37 cellular contexts compared by ENCODE assay signal in genomic region chrX:20007962-20008633, GRCh38.
"Had no signal": no experiment of that assay in that cellular context is flagged by ENCODE, and none has a peak within 500 bp of the region (broad histone marks: within the 10 kb centered on the region; RNA-seq: fewer than 3 reads in every experiment).

No MANE protein-coding gene starts in this region.

- H3K4me1 ChIP-seq: adrenal gland, colonic mucosa, gastrocnemius medialis, parathyroid adenoma, psoas muscle, sigmoid colon, uterus had no signal

- H3K36me3 Mint-ChIP-seq: activated naive CD8-positive, alpha-beta T cell; stimulated activated memory B cell treated with anti-CD40 and anti-IgM and Interleukin-4, amounts not matched to agents 10 μg/mL and 1 μg/mL and 100 μg/mL, for 72 hours; T-cell; type B pancreatic cell; WTC11 had no signal

- H3K4me2 ChIP-seq: hepatocyte, smooth muscle cell had no signal

- DNase-seq: activated CD4-positive, alpha-beta T cell treated with anti-CD3 and anti-CD28 coated beads for 1 hour; activated CD4-positive, alpha-beta T cell treated with anti-CD3 and anti-CD28 coated beads, Interleukin-2, amount 10 ng/mL, durations not matched to agents 7 days and 5 days; activated CD8-positive, alpha-beta T cell treated with anti-CD3 and anti-CD28 coated beads, Interleukin-2, amount 10 ng/mL, durations not matched to agents 7 days and 5 days; activated naive CD4-positive, alpha-beta T cell; activated T-cell treated with anti-CD3 and anti-CD28 coated beads for 4 hours; activated T-cell treated with anti-CD3 and anti-CD28 coated beads, Interleukin-2, amount 50 U/mL, for 72 hours; adrenal gland; aorta; cerebellar nuclear complex; colonic mucosa; effector CD8-positive, alpha-beta T cell; gastrocnemius medialis; glutamatergic neuron; islet precursor cell; naive thymus-derived CD8-positive, alpha-beta T cell; nucleus accumbens; psoas muscle; sigmoid colon; stimulated activated CD4-positive, alpha-beta T cell treated with anti-CD3 and anti-CD28 coated beads, Interleukin-1b, Interleukin-23, amount 100 ng/mL, for 48 hours; stimulated activated CD4-positive, alpha-beta T cell treated with anti-CD3 and anti-CD28 coated beads, Interleukin-4, amount 100 ng/mL, for 4 hours; stimulated activated CD8-positive, alpha-beta memory T cell treated with anti-CD3 and anti-CD28 coated beads, Interleukin-4, amount 100 ng/mL, for 48 hours; stimulated activated naive CD8-positive, alpha-beta T cell treated with anti-CD3 and anti-CD28 coated beads, Interleukin-15, amount 100 ng/mL, for 72 hours; substantia nigra; T-cell; uterus had no signal

- H3K9me3 Mint-ChIP-seq: activated CD4-positive, alpha-beta T cell treated with anti-CD3 and anti-CD28 coated beads, Interleukin-2, amount 10 ng/mL, durations not matched to agents 7 days and 5 days; activated T-cell treated with anti-CD3 and anti-CD28 coated beads, Interleukin-2, amount 50 U/mL, for 72 hours; neural crest cell; stimulated activated memory B cell treated with anti-CD40 and anti-IgM and Interleukin-4, amounts not matched to agents 10 μg/mL and 1 μg/mL and 100 μg/mL, for 72 hours; stimulated activated naive CD8-positive, alpha-beta T cell treated with anti-CD3 and anti-CD28 coated beads, Interleukin-15, amount 100 ng/mL, for 72 hours; T-cell; type B pancreatic cell; WTC11 had no signal

- H3K79me2 ChIP-seq: hepatocyte, parathyroid adenoma had no signal

- ATAC-seq: activated CD8-positive, alpha-beta T cell treated with anti-CD3 and anti-CD28 coated beads, Interleukin-2, amount 10 ng/mL, durations not matched to agents 7 days and 5 days; activated T-cell treated with anti-CD3 and anti-CD28 coated beads, Interleukin-2, amount 50 U/mL, for 72 hours; gastrocnemius medialis; naive thymus-derived CD8-positive, alpha-beta T cell; psoas muscle; stimulated activated memory B cell treated with anti-CD40 and anti-IgM and Interleukin-4, amounts not matched to agents 10 μg/mL and 1 μg/mL and 100 μg/mL, for 72 hours; stimulated activated naive CD8-positive, alpha-beta T cell treated with anti-CD3 and anti-CD28 coated beads, Interleukin-15, amount 100 ng/mL, for 72 hours; T-cell; WTC11 had no signal

- H3K36me3 ChIP-seq: adrenal gland, cardiac muscle cell, colonic mucosa, gastrocnemius medialis, sigmoid colon, uterus had no signal

- H3K4me3 Mint-ChIP-seq: activated CD4-positive, alpha-beta T cell treated with anti-CD3 and anti-CD28 coated beads, Interleukin-2, amount 10 ng/mL, durations not matched to agents 7 days and 5 days; activated CD8-positive, alpha-beta T cell treated with anti-CD3 and anti-CD28 coated beads, Interleukin-2, amount 10 ng/mL, durations not matched to agents 7 days and 5 days; activated naive CD8-positive, alpha-beta T cell; activated T-cell treated with anti-CD3 and anti-CD28 coated beads, Interleukin-2, amount 50 U/mL, for 72 hours; brain; mesothelial cell of epicardium; neural crest cell; stimulated activated memory B cell treated with anti-CD40 and anti-IgM and Interleukin-4, amounts not matched to agents 10 μg/mL and 1 μg/mL and 100 μg/mL, for 72 hours; stimulated activated naive CD8-positive, alpha-beta T cell treated with anti-CD3 and anti-CD28 coated beads, Interleukin-15, amount 100 ng/mL, for 72 hours; T-cell; type B pancreatic cell; WTC11 had no signal

- H3K27me3 ChIP-seq: cardiac muscle cell, colonic mucosa, gastrocnemius medialis, hepatocyte, sigmoid colon, uterus had no signal

- H3K27ac ChIP-seq: adrenal gland, cardiac muscle cell, colonic mucosa, epithelial cell of prostate, gastrocnemius medialis, hepatocyte, parathyroid adenoma, psoas muscle, sigmoid colon, uterus had no signal

- H3K27me3 Mint-ChIP-seq: activated naive CD8-positive, alpha-beta T cell; brain; naive thymus-derived CD8-positive, alpha-beta T cell; stimulated activated memory B cell treated with anti-CD40 and anti-IgM and Interleukin-4, amounts not matched to agents 10 μg/mL and 1 μg/mL and 100 μg/mL, for 72 hours; stimulated activated naive CD8-positive, alpha-beta T cell treated with anti-CD3 and anti-CD28 coated beads, Interleukin-15, amount 100 ng/mL, for 72 hours; T-cell; type B pancreatic cell had no signal

- H3K9ac ChIP-seq: parathyroid adenoma had no signal

- H2AFZ ChIP-seq: hepatocyte, parathyroid adenoma had no signal

- H3K4me3 ChIP-seq: adrenal gland, cardiac muscle cell, colonic mucosa, gastrocnemius medialis, hepatocyte, psoas muscle, sigmoid colon, smooth muscle cell, uterus had no signal

- H3K9me3 ChIP-seq: adrenal gland, colonic mucosa, gastrocnemius medialis, psoas muscle, sigmoid colon, uterus had no signal

- H3K4me1 Mint-ChIP-seq: brain; mesothelial cell of epicardium; stimulated activated memory B cell treated with anti-CD40 and anti-IgM and Interleukin-4, amounts not matched to agents 10 μg/mL and 1 μg/mL and 100 μg/mL, for 72 hours; stimulated activated naive CD8-positive, alpha-beta T cell treated with anti-CD3 and anti-CD28 coated beads, Interleukin-15, amount 100 ng/mL, for 72 hours had no signal

- H3K27ac Mint-ChIP-seq: activated CD4-positive, alpha-beta T cell treated with anti-CD3 and anti-CD28 coated beads, Interleukin-2, amount 10 ng/mL, durations not matched to agents 7 days and 5 days; activated CD8-positive, alpha-beta T cell treated with anti-CD3 and anti-CD28 coated beads, Interleukin-2, amount 10 ng/mL, durations not matched to agents 7 days and 5 days; activated naive CD8-positive, alpha-beta T cell; activated T-cell treated with anti-CD3 and anti-CD28 coated beads, Interleukin-2, amount 50 U/mL, for 72 hours; brain; mesothelial cell of epicardium; stimulated activated memory B cell treated with anti-CD40 and anti-IgM and Interleukin-4, amounts not matched to agents 10 μg/mL and 1 μg/mL and 100 μg/mL, for 72 hours; stimulated activated naive CD8-positive, alpha-beta T cell treated with anti-CD3 and anti-CD28 coated beads, Interleukin-15, amount 100 ng/mL, for 72 hours; T-cell; type B pancreatic cell; WTC11 had no signal
